In genomic region chr2:18001671-18002070, GRCh38 we compare ENCODE assay signal across 19 cellular contexts.
DNase-seq lines count a peak whose midpoint lies in the region; ATAC-seq, FAIRE-seq and TF ChIP-seq lines count a peak whose summit lies in the region.
"Had no signal": no experiment of that assay in that cellular context is flagged by ENCODE, and none has a peak within 500 bp of the region (broad histone marks: within the 10 kb centered on the region; RNA-seq: fewer than 3 reads in every experiment).

No MANE protein-coding gene starts in this region.

- H3K4me2 ChIP-seq in H1 (ENCODE audit: insufficient read depth in 1 of 2, low read depth in 2 of 2, low read length in 2 of 2) = no peak overlapping the region
- H3K4me2 ChIP-seq: BLaER1 had no signal

- no peaks in the 10 kb centered on the region for H3K79me1 ChIP-seq in H1 (ENCODE audit: low read depth, low read length)

- no peak for TF ChIP-seq EP300 in H1 (IDR thresholded peaks at IDR 0.05; ENCODE audit: borderline replicate concordance in 1 of 2, low read depth in 2 of 2, low read length in 2 of 2)

- H3K23ac ChIP-seq in H1 (ENCODE audit: insufficient read length) = no peak overlapping the region

- H2BK15ac ChIP-seq in H1 (ENCODE audit: low read length) = no peak overlapping the region

- no peak overlapping the region for H3K56ac ChIP-seq in H1 (replicated peaks; ENCODE audit: insufficient read length, low read depth, low read length)

- H3K9me3 ChIP-seq in H1 (ENCODE audit: insufficient read depth in 2 of 2, low read depth in 1 of 2, low read length in 1 of 2) = no peaks in the 10 kb centered on the region; a peak in 1 of 4 replicates
- H3K9me3 ChIP-seq: HAP-1, thoracic aorta had no signal

- no peak for ATAC-seq in GM19467 (IDR thresholded peaks at IDR 0.05; ENCODE audit: unreplicated experiment)
- no peak for ATAC-seq in GM21576 (IDR thresholded peaks at IDR 0.05; ENCODE audit: unreplicated experiment)

- CTCF ChIA-PET in H1 (lab: Charles Lee; ENCODE audit: partially characterized antibody) = interaction anchor here (0.6 to 1.2 kb wide), 3 partner anchors 9 to 149 kb away, joined by 3 read pairs; no protein-coding TSS in a partner anchor

- H3K36me3 ChIP-seq in H1 (ENCODE audit: control insufficient read depth in 2 of 4, insufficient read depth in 4 of 4, low read length in 3 of 4) = no peaks in the 10 kb centered on the region
- H3K36me3 ChIP-seq: BLaER1, HAP-1, ovary, thoracic aorta had no signal

- H2AFZ ChIP-seq in H1 (ENCODE audit: low read length) = no peak overlapping the region

- H3K4me3 ChIP-seq in AG09309 (ENCODE audit: control insufficient read depth, low read depth, low read length) = no peak overlapping the region
- no peak overlapping the region for H3K4me3 ChIP-seq in GM12865 (ENCODE audit: low read depth, low read length)
- no peak overlapping the region for H3K4me3 ChIP-seq in NB4 (ENCODE audit: low read depth, low read length)
- no peak overlapping the region for H3K4me3 ChIP-seq in H1 (ENCODE audit: extremely low read depth in 1 of 4, insufficient read depth in 2 of 4, low read depth in 3 of 4, low read length in 4 of 4)
- H3K4me3 ChIP-seq: BLaER1, HAP-1, ovary, thoracic aorta had no signal

- TF ChIP-seq POLR2A in NB4 (IDR thresholded peaks at IDR 0.05; ENCODE audit: extremely low read depth, insufficient read length) (no peak), H1 (IDR thresholded peaks at IDR 0.05; ENCODE audit: control extremely low read depth in 1 of 2, low read depth in 2 of 2, low read length in 2 of 2) (no peak)

- no peak overlapping the region for H2AK5ac ChIP-seq in H1 (ENCODE audit: low read depth, low read length)

- no peak overlapping the region for H4K91ac ChIP-seq in H1 (replicated peaks; ENCODE audit: insufficient read length, low read length)

- no peak overlapping the region for H3K4ac ChIP-seq in H1 (replicated peaks; ENCODE audit: insufficient read length, low read depth, low read length)

- TF ChIP-seq CTCF in AG09309 (IDR thresholded peaks at IDR 0.05; ENCODE audit: control insufficient read depth, insufficient read depth, low read depth, low read length, missing control alignments) (peak; percentile 11), GM12865 (IDR thresholded peaks at IDR 0.05; ENCODE audit: insufficient read depth, low read depth, low read length, missing control alignments) (peak; percentile 15), NB4 (IDR thresholded peaks at IDR 0.05; ENCODE audit: low read depth, low read length) (peak; percentile 2), H1 (IDR thresholded peaks at IDR 0.05; ENCODE audit: control extremely low read depth in 1 of 3, insufficient read depth in 1 of 3, low read depth in 1 of 3, low read length in 3 of 3) (peak; percentile 22 to 62 (median 45))

- H3K4me1 ChIP-seq in H1 (replicated peaks in 1 of 4; ENCODE audit: control insufficient read depth in 3 of 4, insufficient read depth in 4 of 4, low read length in 3 of 4) = no peaks in the 10 kb centered on the region
- H3K4me1 ChIP-seq: BLaER1, HAP-1 had no signal

- no peak overlapping the region for H2BK5ac ChIP-seq in H1 (ENCODE audit: low read depth, low read length)

- WGBS in H1 (ENCODE audit: extremely low coverage in 1 of 2, insufficient coverage in 1 of 2, insufficient read length in 1 of 2, insufficient replicate concordance in 2 of 2, low coverage in 1 of 2, low lambda C conversion rate in 2 of 2, missing lambda C conversion rate in 1 of 2), 2 experiments = 59% methylated on average over 4 of the region's 4 CpGs; no CpG with 5 or more reads in 1 of the 2 experiments

- TF ChIP-seq RAD21 in H1 (IDR thresholded peaks at IDR 0.05 in 1 of 2, conservative IDR thresholded peaks at IDR 0.05 in 1 of 2; ENCODE audit: low read depth in 2 of 2, low read length in 2 of 2) = peak; percentile 21 to 51; a peak in 3 of 4 replicates

- H3K14ac ChIP-seq in H1 (ENCODE audit: insufficient read length) = no peak overlapping the region

- H2BK12ac ChIP-seq in H1 (ENCODE audit: low read depth, low read length) = no peak overlapping the region

- no peak overlapping the region for H2BK120ac ChIP-seq in H1 (replicated peaks; ENCODE audit: low read depth, low read length)

- FAIRE-seq in H1 (lab: Jason Lieb, UNC) = no peak
- FAIRE-seq: GM12892 had no signal

- no peaks in the 10 kb centered on the region for H4K20me1 ChIP-seq in H1 (replicated peaks in 1 of 2; ENCODE audit: control insufficient read depth in 1 of 2, insufficient read depth in 2 of 2, low read length in 2 of 2)
- H4K20me1 ChIP-seq: BLaER1 had no signal

- H2BK20ac ChIP-seq in H1 (ENCODE audit: low read length) = no peak overlapping the region

- no peaks in the 10 kb centered on the region for H3K79me2 ChIP-seq in H1 (ENCODE audit: control insufficient read depth in 1 of 2, insufficient read depth in 2 of 2, low read length in 2 of 2)

- no peak overlapping the region for H3K9ac ChIP-seq in H1 (replicated peaks in 1 of 4; ENCODE audit: extremely low read depth in 1 of 4, low read depth in 3 of 4, low read length in 3 of 4)
- H3K9ac ChIP-seq: BLaER1 had no signal

- DNase-seq in AG09309 (ENCODE audit: low read depth) (no peak), GM12865 (ENCODE audit: low read depth) (no peak), NB4 (ENCODE audit: low read depth) (no peak), H1 (ENCODE audit: low read depth in 1 of 2, low spot score in 2 of 2) (no peak), NCI-H446 treated with DMSO at 0.1 percent for 48 hours (lab: John Stamatoyannopoulos, UW) (no peak), DMS153 treated with DMSO at 0.1 percent for 48 hours (lab: John Stamatoyannopoulos, UW; ENCODE audit: unreplicated experiment) (no peak)
- DNase-seq: activated CD4-positive, alpha-beta T cell treated with anti-CD3 and anti-CD28 coated beads for 48 hours; activated naive CD4-positive, alpha-beta T cell; aorta; MV-4-11; NCI-H2081 treated with DMSO at 0.1 percent for 48 hours; ovary; stimulated activated CD4-positive, alpha-beta T cell treated with anti-CD3 and anti-CD28 coated beads, Interleukin-4, amount 100 ng/mL, for 4 hours had no signal

- no peaks in the 10 kb centered on the region for H3K27me3 ChIP-seq in H1 (replicated peaks in 1 of 4; ENCODE audit: control insufficient read depth in 3 of 4, extremely low read depth in 1 of 4, insufficient read depth in 3 of 4, low read length in 3 of 4)
- H3K27me3 ChIP-seq: BLaER1, ovary had no signal

- POLR2A ChIA-PET in H1 (lab: Charles Lee; ENCODE audit: partially characterized antibody) = no interaction called here

- H3K18ac ChIP-seq in H1 (ENCODE audit: extremely low read depth, low read length) = no peak overlapping the region

- no peaks in the 10 kb centered on the region for H3K23me2 ChIP-seq in H1 (ENCODE audit: low read depth, low read length)

- no peak overlapping the region for H4K5ac ChIP-seq in H1 (ENCODE audit: insufficient read length, low read depth, low read length)

- no peak overlapping the region for H4K8ac ChIP-seq in H1 (ENCODE audit: extremely low read depth, insufficient read depth, low read length)

- H3K27ac ChIP-seq in H1 (ENCODE audit: low read depth, low read length) = no peak overlapping the region
- H3K27ac ChIP-seq: BLaER1, ovary, thoracic aorta had no signal

TF ChIP-seq in H1, 55 proteins besides CTCF, POLR2A, EP300 and RAD21:
- no peak for TF ChIP-seq GTF2F1 (IDR thresholded peaks at IDR 0.05; ENCODE audit: borderline replicate concordance, low read depth, low read length)
- TF ChIP-seq YY1 (IDR thresholded peaks at IDR 0.05; ENCODE audit: low read depth, low read length) = peak; percentile 67; the same call in 1 of the 2 replicates
